ENCODE assay signal across 2 cellular contexts in the genomic region with DNA sequence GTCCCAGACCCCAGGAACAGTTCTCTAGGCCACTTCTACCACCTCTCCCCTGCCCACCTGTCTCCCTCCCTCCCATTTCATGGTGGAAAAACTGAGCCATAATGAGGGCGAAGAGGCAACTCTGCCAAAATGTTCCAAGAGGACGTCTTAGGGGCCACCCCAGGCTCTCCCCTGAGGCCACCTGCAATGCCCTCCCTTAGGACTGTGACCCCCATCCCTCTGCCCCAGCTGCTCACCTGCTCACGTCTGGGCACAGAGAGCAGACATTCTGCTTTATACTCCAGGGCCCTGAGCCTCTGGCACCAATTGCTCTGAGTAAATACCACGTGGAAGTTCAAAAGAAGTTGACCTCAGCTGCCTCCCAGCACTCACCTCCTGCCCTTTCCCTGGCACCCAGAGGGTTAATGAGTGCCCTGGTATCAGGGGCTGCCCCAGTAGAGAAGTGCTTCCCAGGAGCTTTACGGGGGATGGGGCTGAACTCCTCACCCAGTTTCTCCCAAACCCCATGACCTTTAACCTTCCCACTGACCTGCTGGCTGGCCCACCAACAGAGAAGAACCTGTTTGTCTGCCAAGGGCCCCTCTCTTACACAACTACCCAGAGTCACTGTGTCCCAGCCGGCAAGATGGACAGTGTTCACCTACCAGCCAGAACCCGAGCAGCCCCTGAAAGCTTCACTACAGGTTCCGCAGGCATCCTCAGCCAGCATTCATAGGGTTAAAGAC.
TF ChIP-seq lines count a peak whose summit lies in the region.

No MANE protein-coding gene starts in this region.

TF ChIP-seq in GM23338, 12 proteins besides CTCF, POLR2A, EP300 and RAD21 (continues in another document):
- TF ChIP-seq CREB1 (CRISPR knock-in tag; IDR thresholded peaks at IDR 0.05; ENCODE audit: low read depth) (no peak), NANOG (IDR thresholded peaks at IDR 0.05; ENCODE audit: borderline replicate concordance) (no peak), REST (IDR thresholded peaks at IDR 0.05; ENCODE audit: unreplicated experiment) (no peak), ZNF331 (CRISPR knock-in tag; IDR thresholded peaks at IDR 0.05; ENCODE audit: low read depth) (no peak), ZNF114 (CRISPR knock-in tag; IDR thresholded peaks at IDR 0.05) (no peak), EZH2 (IDR thresholded peaks at IDR 0.05; ENCODE audit: low read depth, unreplicated experiment) (no peak), JUNB (IDR thresholded peaks at IDR 0.05; ENCODE audit: unreplicated experiment) (no peak)
- TF ChIP-seq, protein P1, sequence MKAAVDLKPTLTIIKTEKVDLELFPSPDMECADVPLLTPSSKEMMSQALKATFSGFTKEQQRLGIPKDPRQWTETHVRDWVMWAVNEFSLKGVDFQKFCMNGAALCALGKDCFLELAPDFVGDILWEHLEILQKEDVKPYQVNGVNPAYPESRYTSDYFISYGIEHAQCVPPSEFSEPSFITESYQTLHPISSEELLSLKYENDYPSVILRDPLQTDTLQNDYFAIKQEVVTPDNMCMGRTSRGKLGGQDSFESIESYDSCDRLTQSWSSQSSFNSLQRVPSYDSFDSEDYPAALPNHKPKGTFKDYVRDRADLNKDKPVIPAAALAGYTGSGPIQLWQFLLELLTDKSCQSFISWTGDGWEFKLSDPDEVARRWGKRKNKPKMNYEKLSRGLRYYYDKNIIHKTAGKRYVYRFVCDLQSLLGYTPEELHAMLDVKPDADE (IDR thresholded peaks at IDR 0.05): no peak

TF ChIP-seq in liver, 16 proteins besides CTCF, POLR2A, EP300 and RAD21:
- peak; percentile 64 for TF ChIP-seq HNF4G (IDR thresholded peaks at IDR 0.05)
- peak; percentile 36 for TF ChIP-seq TAF1 (conservative IDR thresholded peaks at IDR 0.05)
- peak; percentile 87 for TF ChIP-seq FOXA2 (IDR thresholded peaks at IDR 0.05)
- TF ChIP-seq YY1 (IDR thresholded peaks at IDR 0.05): peak; percentile 93
- TF ChIP-seq MAX (IDR thresholded peaks at IDR 0.05): peak; percentile 86
- peak; percentile 67 to 77 for TF ChIP-seq JUND (IDR thresholded peaks at IDR 0.05)
- peak; percentile 68 for TF ChIP-seq REST (IDR thresholded peaks at IDR 0.05)
- TF ChIP-seq ATF3 (IDR thresholded peaks at IDR 0.05): no peak
- TF ChIP-seq, protein P2, sequence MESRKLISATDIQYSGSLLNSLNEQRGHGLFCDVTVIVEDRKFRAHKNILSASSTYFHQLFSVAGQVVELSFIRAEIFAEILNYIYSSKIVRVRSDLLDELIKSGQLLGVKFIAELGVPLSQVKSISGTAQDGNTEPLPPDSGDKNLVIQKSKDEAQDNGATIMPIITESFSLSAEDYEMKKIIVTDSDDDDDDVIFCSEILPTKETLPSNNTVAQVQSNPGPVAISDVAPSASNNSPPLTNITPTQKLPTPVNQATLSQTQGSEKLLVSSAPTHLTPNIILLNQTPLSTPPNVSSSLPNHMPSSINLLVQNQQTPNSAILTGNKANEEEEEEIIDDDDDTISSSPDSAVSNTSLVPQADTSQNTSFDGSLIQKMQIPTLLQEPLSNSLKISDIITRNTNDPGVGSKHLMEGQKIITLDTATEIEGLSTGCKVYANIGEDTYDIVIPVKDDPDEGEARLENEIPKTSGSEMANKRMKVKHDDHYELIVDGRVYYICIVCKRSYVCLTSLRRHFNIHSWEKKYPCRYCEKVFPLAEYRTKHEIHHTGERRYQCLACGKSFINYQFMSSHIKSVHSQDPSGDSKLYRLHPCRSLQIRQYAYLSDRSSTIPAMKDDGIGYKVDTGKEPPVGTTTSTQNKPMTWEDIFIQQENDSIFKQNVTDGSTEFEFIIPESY (IDR thresholded peaks at IDR 0.05): peak; percentile 89
- peak; percentile 88 to 90 for TF ChIP-seq HNF4A (conservative IDR thresholded peaks at IDR 0.05)
- TF ChIP-seq SP1 (IDR thresholded peaks at IDR 0.05): peak; percentile 97
- peak; percentile 99 for TF ChIP-seq RXRA (IDR thresholded peaks at IDR 0.05)
- peak; percentile 97 for TF ChIP-seq NR2F2 (IDR thresholded peaks at IDR 0.05)
- peak; percentile 65 for TF ChIP-seq FOXA1 (IDR thresholded peaks at IDR 0.05)
- TF ChIP-seq GABPA (IDR thresholded peaks at IDR 0.05 in 1 of 2, conservative IDR thresholded peaks at IDR 0.05 in 1 of 2): no peak
- peak in 1 of 2 donors; percentile 49 for TF ChIP-seq EGR1 (IDR thresholded peaks at IDR 0.05; ENCODE audit: low read depth in 2 of 2)
